Comparison of ENCODE assay signal across 1 cellular context in the genomic region with DNA sequence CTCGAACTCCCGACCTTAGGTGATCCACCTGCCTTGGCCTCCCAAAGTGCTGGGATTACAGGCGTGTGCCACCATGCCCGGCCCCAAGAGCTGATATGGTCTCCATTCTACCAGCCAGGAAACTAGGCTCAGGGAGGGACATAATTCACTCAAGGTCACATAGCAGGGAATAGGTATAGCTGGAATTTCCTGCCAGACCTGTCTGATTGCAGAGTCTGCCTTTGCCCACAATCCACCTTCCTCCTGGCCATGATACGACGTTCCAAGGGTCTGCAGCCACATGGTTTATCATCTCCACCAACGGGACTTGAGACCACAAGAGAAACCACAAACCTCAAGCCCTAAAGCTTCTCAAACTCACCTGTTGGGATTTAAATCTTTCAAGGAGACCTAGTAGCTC.
TF ChIP-seq lines count a peak whose summit lies in the region.

No MANE protein-coding gene starts in this region.

TF ChIP-seq in H1, 55 proteins besides CTCF, POLR2A, EP300 and RAD21:
- TF ChIP-seq CTBP2 (IDR thresholded peaks at IDR 0.05; ENCODE audit: borderline replicate concordance, insufficient read depth, insufficient read length, low read length) (no peak), NRF1 (IDR thresholded peaks at IDR 0.05; ENCODE audit: low read depth, low read length) (no peak), SAP30 (IDR thresholded peaks at IDR 0.05; ENCODE audit: insufficient read depth, insufficient replicate concordance, low read length) (no peak)
- TF ChIP-seq, protein P1, sequence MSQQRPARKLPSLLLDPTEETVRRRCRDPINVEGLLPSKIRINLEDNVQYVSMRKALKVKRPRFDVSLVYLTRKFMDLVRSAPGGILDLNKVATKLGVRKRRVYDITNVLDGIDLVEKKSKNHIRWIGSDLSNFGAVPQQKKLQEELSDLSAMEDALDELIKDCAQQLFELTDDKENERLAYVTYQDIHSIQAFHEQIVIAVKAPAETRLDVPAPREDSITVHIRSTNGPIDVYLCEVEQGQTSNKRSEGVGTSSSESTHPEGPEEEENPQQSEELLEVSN (IDR thresholded peaks at IDR 0.05): no peak
- TF ChIP-seq, protein P2, sequence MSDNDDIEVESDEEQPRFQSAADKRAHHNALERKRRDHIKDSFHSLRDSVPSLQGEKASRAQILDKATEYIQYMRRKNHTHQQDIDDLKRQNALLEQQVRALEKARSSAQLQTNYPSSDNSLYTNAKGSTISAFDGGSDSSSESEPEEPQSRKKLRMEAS (IDR thresholded peaks at IDR 0.05): no peak
TF ChIP-seq in H1: peak in this region for 0.
